In the genomic region with DNA sequence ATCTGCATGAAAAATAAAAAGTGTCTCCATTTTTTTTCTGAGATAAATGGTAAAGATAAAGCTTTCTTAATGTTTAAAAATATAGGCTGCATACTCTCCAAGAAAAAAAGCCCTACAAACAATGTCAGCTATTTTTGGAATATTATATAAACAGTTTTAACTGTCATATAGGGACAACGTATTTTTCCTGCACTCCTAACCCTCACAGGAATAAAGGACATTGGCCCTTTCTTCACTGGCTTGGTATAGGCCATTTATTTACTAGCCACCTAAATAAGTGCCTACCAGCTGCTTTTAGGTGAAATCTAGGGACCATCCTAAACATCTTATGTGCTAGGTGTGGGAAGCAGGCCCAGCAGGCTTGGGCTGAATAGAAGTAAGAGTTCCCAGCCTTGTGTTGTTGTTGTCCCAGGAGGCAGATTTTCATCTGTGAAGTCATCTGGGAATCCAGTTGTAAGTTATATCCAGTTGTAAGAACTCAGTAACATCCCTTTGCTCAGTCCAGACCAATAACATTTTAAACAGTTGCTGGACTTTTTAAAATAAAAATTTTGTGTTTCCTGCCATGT, we compare ENCODE assay signal across 10 cellular contexts. TPM values are rescaled to one million over a fixed set of nuclear protein-coding genes. Genes with fewer than 3 reads are reported as not detected.
DNase-seq lines count a peak whose midpoint lies in the region; ATAC-seq and TF ChIP-seq lines count a peak whose summit lies in the region.
"Had no signal": no experiment of that assay in that cellular context is flagged by ENCODE, and none has a peak within 500 bp of the region (broad histone marks: within the 10 kb centered on the region; RNA-seq: fewer than 3 reads in every experiment).

No MANE protein-coding gene starts in this region.

- TF ChIP-seq CTCF in CD8-positive, alpha-beta T cell (IDR thresholded peaks at IDR 0.05), result no peak
- TF ChIP-seq CTCF in SK-N-SH (IDR thresholded peaks at IDR 0.05) (no peak), fibroblast of pulmonary artery (IDR thresholded peaks at IDR 0.05; ENCODE audit: low read length, missing control alignments) (no peak)

- 0% methylated on average over 1 of the region's 1 CpG for WGBS in SK-N-SH (ENCODE audit: low lambda C conversion rate)

- H3K9ac ChIP-seq in SK-N-SH (peak overlapping the region; percentile 26; the same call in 1 of the 2 replicates), skeletal muscle satellite cell (ENCODE audit: low read depth, low read length) (peak overlapping the region; percentile 37)

- H3K4me3 ChIP-seq in CD8-positive, alpha-beta T cell (ENCODE audit: low read depth, low read length), result no peak overlapping the region
- H3K4me3 ChIP-seq in SK-N-SH (ENCODE audit: low read depth in 2 of 2, low read length in 1 of 2), result peak overlapping the region in 1 of 2 experiments; percentile 54; a peak in 2 of 4 replicates
- H3K4me3 ChIP-seq in fibroblast of pulmonary artery (replicated peaks; ENCODE audit: low read depth, low read length), result peak overlapping the region; percentile 30
- H3K4me3 ChIP-seq in skeletal muscle satellite cell (ENCODE audit: low read length), result peak overlapping the region; percentile 22

- H3K4me2 ChIP-seq in SK-N-SH (peak overlapping the region; percentile 81), skeletal muscle satellite cell (ENCODE audit: low read length) (peak overlapping the region; percentile 62)

- TF ChIP-seq RAD21 in SK-N-SH (IDR thresholded peaks at IDR 0.05; ENCODE audit: low read length), result no peak

- DNase-seq in CD8-positive, alpha-beta T cell, result no peak
- DNase-seq in SK-N-SH, result peak; percentile 31
- peak; percentile 39 for DNase-seq in fibroblast of pulmonary artery (ENCODE audit: low read depth)
- no peak for DNase-seq in kidney tubule cell (ENCODE audit: low spot score)
- DNase-seq in activated CD4-positive, alpha-beta T cell treated with anti-CD3 and anti-CD28 coated beads, Interleukin-2, amount 50 U/mL, for 1 hour, result no peak
- DNase-seq in stimulated activated naive CD8-positive, alpha-beta T cell treated with anti-CD3 and anti-CD28 coated beads, Interleukin-15, amount 100 ng/mL, for 72 hours, result no peak
- DNase-seq: effector memory CD4-positive, alpha-beta T cell; left colon had no signal

- H3K4me1 ChIP-seq in CD8-positive, alpha-beta T cell (ENCODE audit: insufficient read depth, low read length), result peaks cover 20% of the 10 kb centered on the region
- H3K4me1 ChIP-seq in SK-N-SH (ENCODE audit: control insufficient read depth in 1 of 2, insufficient read depth in 2 of 2, low read depth in 1 of 2, low read length in 1 of 2) (peaks cover 37 to 57% of the 10 kb centered on the region in 2 experiments), skeletal muscle satellite cell (ENCODE audit: control insufficient read depth, insufficient read depth, low read length) (peaks cover 93% of the 10 kb centered on the region)

- peak overlapping the region; percentile 67 for H3K4me3 Mint-ChIP-seq in CD8-positive, alpha-beta T cell
- H3K4me3 Mint-ChIP-seq in stimulated activated naive CD8-positive, alpha-beta T cell treated with anti-CD3 and anti-CD28 coated beads, Interleukin-15, amount 100 ng/mL, for 72 hours, result no peak overlapping the region

- no peak overlapping the region for H3K27ac ChIP-seq in CD8-positive, alpha-beta T cell (ENCODE audit: low read depth, low read length)
- H3K27ac ChIP-seq in SK-N-SH (ENCODE audit: low read depth in 2 of 2, low read length in 1 of 2), result peak overlapping the region; percentile 95

- H3K27me3 ChIP-seq in CD8-positive, alpha-beta T cell (ENCODE audit: insufficient read depth, low read length), result no peaks in the 10 kb centered on the region
- no peaks in the 10 kb centered on the region for H3K27me3 ChIP-seq in SK-N-SH (ENCODE audit: insufficient read depth)
- H3K27me3 ChIP-seq in skeletal muscle satellite cell (ENCODE audit: control insufficient read depth, insufficient read depth, low read length), result no peaks in the 10 kb centered on the region

- no peaks in the 10 kb centered on the region for H3K27me3 Mint-ChIP-seq in CD8-positive, alpha-beta T cell (ENCODE audit: low read depth)
- H3K27me3 Mint-ChIP-seq in stimulated activated naive CD8-positive, alpha-beta T cell treated with anti-CD3 and anti-CD28 coated beads, Interleukin-15, amount 100 ng/mL, for 72 hours, result no peaks in the 10 kb centered on the region

- H3K27ac Mint-ChIP-seq in CD8-positive, alpha-beta T cell, result no peak overlapping the region
- H3K27ac Mint-ChIP-seq in stimulated activated naive CD8-positive, alpha-beta T cell treated with anti-CD3 and anti-CD28 coated beads, Interleukin-15, amount 100 ng/mL, for 72 hours, result peak overlapping the region in 1 of 2 donors; percentile 10

- H2AFZ ChIP-seq in SK-N-SH (ENCODE audit: low read depth), result no peak overlapping the region

- H3K9me3 ChIP-seq in CD8-positive, alpha-beta T cell (ENCODE audit: low read length), result no peaks in the 10 kb centered on the region
- H3K9me3 ChIP-seq in SK-N-SH, result no peaks in the 10 kb centered on the region
- H3K9me3 ChIP-seq in skeletal muscle satellite cell (replicated peaks; ENCODE audit: low read length), result no peaks in the 10 kb centered on the region

- peaks cover 38% of the 10 kb centered on the region for H3F3A ChIP-seq in SK-N-SH (replicated peaks; ENCODE audit: insufficient read depth)

- intact Hi-C loops in CD8-positive, alpha-beta T cell (cut with DNase I, micrococcal nuclease), result loop anchor here in 1 of 2 experiments (2.0 kb wide), 1 partner anchor 17 kb away; no protein-coding TSS in a partner anchor

- CTCF ChIA-PET in CD8-positive, alpha-beta T cell (lab: Charles Lee), result no interaction called here
- CTCF ChIA-PET in SK-N-SH (lab: Yijun Ruan, JAX), result interaction anchor here (0.8 to 1.3 kb wide), 4 partner anchors 13 to 113 kb away, joined by 3 to 4 read pairs (median 3); no protein-coding TSS in a partner anchor

- no peaks in the 10 kb centered on the region for H3K9me2 ChIP-seq in SK-N-SH

- peaks cover 12% of the 10 kb centered on the region; the same call in 1 of the 2 replicates for H4K20me1 ChIP-seq in SK-N-SH (ENCODE audit: insufficient read depth)

- TF ChIP-seq EP300 in SK-N-SH (IDR thresholded peaks at IDR 0.05; ENCODE audit: borderline replicate concordance in 1 of 2, low read depth in 1 of 2, low read length in 1 of 2), result no peak

- no peaks in the 10 kb centered on the region for H3K9me3 Mint-ChIP-seq in CD8-positive, alpha-beta T cell
- H3K9me3 Mint-ChIP-seq in stimulated activated naive CD8-positive, alpha-beta T cell treated with anti-CD3 and anti-CD28 coated beads, Interleukin-15, amount 100 ng/mL, for 72 hours, result no peaks in the 10 kb centered on the region

- peaks cover 18% of the 10 kb centered on the region for H3K36me3 Mint-ChIP-seq in CD8-positive, alpha-beta T cell

- H3K36me3 ChIP-seq in CD8-positive, alpha-beta T cell (ENCODE audit: insufficient read depth, low read length), result no peaks in the 10 kb centered on the region
- H3K36me3 ChIP-seq in SK-N-SH (replicated peaks in 1 of 2; ENCODE audit: control insufficient read depth in 1 of 2, insufficient read depth in 2 of 2, low read length in 1 of 2), result peaks cover 0 to 8% of the 10 kb centered on the region in 2 experiments
- H3K36me3 ChIP-seq in skeletal muscle satellite cell (ENCODE audit: insufficient read depth, low read length), result peaks cover 4% of the 10 kb centered on the region

- H3K79me2 ChIP-seq in SK-N-SH (ENCODE audit: insufficient read depth), result peaks cover 88% of the 10 kb centered on the region

- peaks cover 71% of the 10 kb centered on the region for H3K4me1 Mint-ChIP-seq in CD8-positive, alpha-beta T cell (ENCODE audit: low read depth)
- H3K4me1 Mint-ChIP-seq in stimulated activated naive CD8-positive, alpha-beta T cell treated with anti-CD3 and anti-CD28 coated beads, Interleukin-15, amount 100 ng/mL, for 72 hours, result peaks cover 51% of the 10 kb centered on the region

- ATAC-seq in CD8-positive, alpha-beta T cell, result no peak
- ATAC-seq in stimulated activated naive CD8-positive, alpha-beta T cell treated with anti-CD3 and anti-CD28 coated beads, Interleukin-15, amount 100 ng/mL, for 72 hours, result no peak
- ATAC-seq in HG03520 (IDR thresholded peaks at IDR 0.05; ENCODE audit: unreplicated experiment), result no peak
- ATAC-seq: left colon had no signal

- POLR2A ChIA-PET in CD8-positive, alpha-beta T cell (lab: Charles Lee), result no interaction called here
- POLR2A ChIA-PET in SK-N-SH (lab: Yijun Ruan, JAX), result no interaction called here

TF ChIP-seq in SK-N-SH, 30 proteins besides CTCF, POLR2A, EP300 and RAD21 (continues in another document):
- TF ChIP-seq MAX (IDR thresholded peaks at IDR 0.05; ENCODE audit: low read depth), result 0 out of 2 replicates have a peak, but pooled peaks have one; percentile 4
- TF ChIP-seq NRF1 (IDR thresholded peaks at IDR 0.05; ENCODE audit: low read depth, low read length), result no peak
- peak; percentile 90; the same call in 1 of the 2 replicates for TF ChIP-seq MEF2A (IDR thresholded peaks at IDR 0.05; ENCODE audit: borderline replicate concordance, low read depth)
- no peak for TF ChIP-seq PBX3 (IDR thresholded peaks at IDR 0.05)
- 0 out of 2 replicates have a peak, but pooled peaks have one; percentile 4 for TF ChIP-seq RCOR1 (IDR thresholded peaks at IDR 0.05; ENCODE audit: low read length)
- no peak for TF ChIP-seq TEAD4 (IDR thresholded peaks at IDR 0.05; ENCODE audit: borderline replicate concordance, insufficient read depth)
- TF ChIP-seq TCF12 (IDR thresholded peaks at IDR 0.05), result no peak

RNA-seq across cellular contexts. Expression of gene FOXO3, which starts 21.3 kb away (rescaled TPM):
- 10 to 100 TPM; 26.3 to 26.5 TPM for total RNA-seq in CD8-positive, alpha-beta T cell
- 8.1 and 8.5 TPM in 2 replicates for polyA plus RNA-seq in SK-N-SH (2012; rRNA removed)
- polyA plus RNA-seq in SK-N-SH (2012; cell fraction: cytosol; rRNA removed), result 7.5 and 8.1 TPM in 2 replicates
- polyA plus RNA-seq in SK-N-SH (2012; cell fraction: nucleus; rRNA removed), result 5.9 and 8.0 TPM in 2 replicates
- total RNA-seq in skeletal muscle satellite cell (2012; rRNA removed), result 33.0 and 40.2 TPM in 2 replicates

Comparison
In these comparisons a context has a peak if more than half of its experiments do, and no peak if none do; other contexts are left out.
1. DNase-seq: peak in SK-N-SH (single experiment) and fibroblast of pulmonary artery (single experiment); none in CD8-positive, alpha-beta T cell (0 of 7), kidney tubule cell (single experiment), activated CD4-positive, alpha-beta T cell treated with anti-CD3 and anti-CD28 coated beads, Interleukin-2, amount 50 U/mL, for 1 hour (single experiment) and stimulated activated naive CD8-positive, alpha-beta T cell treated with anti-CD3 and anti-CD28 coated beads, Interleukin-15, amount 100 ng/mL, for 72 hours (0 of 2).